ENCODE assay signal across 13 cellular contexts in the genomic region with DNA sequence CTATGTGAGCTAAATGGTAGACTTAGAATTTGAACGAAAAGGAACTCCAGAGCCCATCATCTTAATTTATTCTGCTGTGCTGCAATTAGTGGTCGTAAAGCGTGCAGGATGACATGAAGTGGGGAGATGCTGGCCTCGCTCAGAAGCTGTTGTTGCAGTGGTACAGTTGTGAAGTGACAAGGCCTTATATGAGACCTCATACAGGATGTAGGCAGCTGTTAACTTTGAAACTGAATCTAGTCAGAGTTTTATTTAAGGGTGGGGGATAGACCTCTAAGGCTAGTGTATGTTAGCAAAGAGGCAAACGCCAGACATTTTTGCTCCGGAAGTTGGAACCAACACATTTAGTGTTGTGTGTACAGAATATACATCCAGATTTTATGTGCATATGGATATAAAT. TPM values are rescaled to one million over a fixed set of nuclear protein-coding genes. Genes with fewer than 3 reads are reported as not detected.
DNase-seq lines count a peak whose midpoint lies in the region; ATAC-seq and TF ChIP-seq lines count a peak whose summit lies in the region.
"Had no signal": no experiment of that assay in that cellular context is flagged by ENCODE, and none has a peak within 500 bp of the region (broad histone marks: within the 10 kb centered on the region; RNA-seq: fewer than 3 reads in every experiment).

No MANE protein-coding gene starts in this region.

- TF ChIP-seq POLR2A in gastroesophageal sphincter (IDR thresholded peaks at IDR 0.05): no peak

- CTCF ChIA-PET in CD8-positive, alpha-beta memory T cell (lab: Charles Lee): interaction anchor here (0.6 to 6.1 kb wide), 9 partner anchors 9 to 497 kb away, joined by 3 to 100 read pairs (median 5); no protein-coding TSS in a partner anchor

- H3K4me1 Mint-ChIP-seq in CD8-positive, alpha-beta memory T cell: peaks cover 79 to 90% (median 86%) of the 10 kb centered on the region in 3 donors
- peaks cover 66% of the 10 kb centered on the region for H3K4me1 Mint-ChIP-seq in T-helper 17 cell

- no peak overlapping the region for H2AFZ ChIP-seq in smooth muscle cell (ENCODE audit: low read depth)

- H3F3A ChIP-seq in smooth muscle cell (ENCODE audit: low read depth): peaks cover 22% of the 10 kb centered on the region

- DNase-seq in CD8-positive, alpha-beta memory T cell: no peak
- no peak for DNase-seq in T-helper 17 cell
- DNase-seq in smooth muscle cell (lab: John Stamatoyannopoulos, UW; ENCODE audit: unreplicated experiment): no peak
- no peak for DNase-seq in kidney tubule cell (ENCODE audit: low spot score)
- DNase-seq in DMS 273 (lab: John Stamatoyannopoulos, UW; ENCODE audit: unreplicated experiment): no peak
- no peak for DNase-seq in NCI-H82 treated with DMSO at 0.1 percent for 48 hours (lab: John Stamatoyannopoulos, UW; ENCODE audit: unreplicated experiment)
- DNase-seq: activated CD4-positive, alpha-beta T cell treated with anti-CD3 and anti-CD28 coated beads, Interleukin-2, amount 10 ng/mL, durations not matched to agents 7 days and 5 days; activated gamma-delta T cell; NCI-H1436 treated with DMSO at 0.1 percent for 48 hours; NCI-H526 had no signal

- POLR2A ChIA-PET in CD8-positive, alpha-beta memory T cell (lab: Charles Lee): no interaction called here

- peak overlapping the region in 7 of 8 donors; percentile 12 to 88 (median 62) for H3K27ac Mint-ChIP-seq in CD8-positive, alpha-beta memory T cell
- peak overlapping the region; percentile 32 for H3K27ac Mint-ChIP-seq in T-helper 17 cell
- H3K27ac Mint-ChIP-seq: activated CD4-positive, alpha-beta T cell treated with anti-CD3 and anti-CD28 coated beads, Interleukin-2, amount 10 ng/mL, durations not matched to agents 7 days and 5 days had no signal

- H3K9ac ChIP-seq in smooth muscle cell (ENCODE audit: low read depth): no peak overlapping the region

- peaks cover 10% of the 10 kb centered on the region for H3K36me3 ChIP-seq in CD8-positive, alpha-beta memory T cell (ENCODE audit: insufficient read depth, low read length)
- peaks cover 0 to 18% of the 10 kb centered on the region in 2 donors for H3K36me3 ChIP-seq in gastroesophageal sphincter
- H3K36me3 ChIP-seq in smooth muscle cell (ENCODE audit: low read depth): peaks cover 4% of the 10 kb centered on the region

- TF ChIP-seq EP300 in gastroesophageal sphincter (IDR thresholded peaks at IDR 0.05): no peak

- H3K27ac ChIP-seq in CD8-positive, alpha-beta memory T cell (ENCODE audit: low read depth, low read length): no peak overlapping the region
- peak overlapping the region in 3 of 4 donors; percentile 47 to 100 (median 99) for H3K27ac ChIP-seq in gastroesophageal sphincter
- H3K27ac ChIP-seq in smooth muscle cell (ENCODE audit: low read depth): peak overlapping the region; percentile 40

- peaks cover 8 to 50% (median 22%) of the 10 kb centered on the region in 3 donors for H3K36me3 Mint-ChIP-seq in CD8-positive, alpha-beta memory T cell
- peaks cover 6% of the 10 kb centered on the region for H3K36me3 Mint-ChIP-seq in T-helper 17 cell (ENCODE audit: low read depth)

- no peak overlapping the region for H3K4me3 ChIP-seq in CD8-positive, alpha-beta memory T cell (ENCODE audit: low read length)
- H3K4me3 ChIP-seq in gastroesophageal sphincter (no peak overlapping the region), smooth muscle cell (no peak overlapping the region)
- H3K4me3 ChIP-seq: K562 had no signal

- peak overlapping the region; percentile 20 for H3K4me2 ChIP-seq in smooth muscle cell

- H3K27me3 ChIP-seq in CD8-positive, alpha-beta memory T cell (ENCODE audit: insufficient read depth, low read length, poor library complexity, severe bottlenecking): no peaks in the 10 kb centered on the region
- H3K27me3 ChIP-seq in gastroesophageal sphincter (no peaks in the 10 kb centered on the region), smooth muscle cell (ENCODE audit: low read depth) (no peaks in the 10 kb centered on the region)

- peaks cover 0 to 3% of the 10 kb centered on the region in 2 donors for H3K27me3 Mint-ChIP-seq in CD8-positive, alpha-beta memory T cell
- no peaks in the 10 kb centered on the region for H3K27me3 Mint-ChIP-seq in T-helper 17 cell
- H3K27me3 Mint-ChIP-seq: activated CD4-positive, alpha-beta T cell treated with anti-CD3 and anti-CD28 coated beads, Interleukin-2, amount 10 ng/mL, durations not matched to agents 7 days and 5 days had no signal

- ATAC-seq in T-helper 17 cell (no peak), gastroesophageal sphincter (no peak), HG03432 (IDR thresholded peaks at IDR 0.05; ENCODE audit: unreplicated experiment) (no peak)
- ATAC-seq: K562 had no signal

- peaks cover 80% of the 10 kb centered on the region for H3K4me1 ChIP-seq in CD8-positive, alpha-beta memory T cell (ENCODE audit: insufficient read depth, low read length)
- H3K4me1 ChIP-seq in gastroesophageal sphincter: peaks cover 40 to 100% (median 61%) of the 10 kb centered on the region in 3 donors
- H3K4me1 ChIP-seq in smooth muscle cell (ENCODE audit: low read depth): peaks cover 42% of the 10 kb centered on the region

- no peaks in the 10 kb centered on the region for H3K9me3 ChIP-seq in CD8-positive, alpha-beta memory T cell (ENCODE audit: low read length)
- H3K9me3 ChIP-seq in T-helper 17 cell (ENCODE audit: control insufficient read depth, low read length, poor library complexity, severe bottlenecking) (no peaks in the 10 kb centered on the region), gastroesophageal sphincter (no peaks in the 10 kb centered on the region), smooth muscle cell (replicated peaks; ENCODE audit: low read depth) (no peaks in the 10 kb centered on the region)

- 50 to 72% methylated on average over 6 of the region's 6 CpGs for WGBS in gastroesophageal sphincter (ENCODE audit: low coverage in 1 of 2), 2 donors
- 78% methylated on average over 6 of the region's 6 CpGs for WGBS in smooth muscle cell (ENCODE audit: low lambda C conversion rate)

- no peaks in the 10 kb centered on the region for H3K9me3 Mint-ChIP-seq in CD8-positive, alpha-beta memory T cell
- H3K9me3 Mint-ChIP-seq: activated CD4-positive, alpha-beta T cell treated with anti-CD3 and anti-CD28 coated beads, Interleukin-2, amount 10 ng/mL, durations not matched to agents 7 days and 5 days had no signal

- peak overlapping the region in 6 of 7 donors; percentile 13 to 62 (median 41) for H3K4me3 Mint-ChIP-seq in CD8-positive, alpha-beta memory T cell
- H3K4me3 Mint-ChIP-seq in T-helper 17 cell: no peak overlapping the region
- H3K4me3 Mint-ChIP-seq: activated CD4-positive, alpha-beta T cell treated with anti-CD3 and anti-CD28 coated beads, Interleukin-2, amount 10 ng/mL, durations not matched to agents 7 days and 5 days had no signal

- H4K20me1 ChIP-seq in smooth muscle cell (ENCODE audit: low read depth): peaks cover 100% of the 10 kb centered on the region

- no peak for TF ChIP-seq CTCF in gastroesophageal sphincter (IDR thresholded peaks at IDR 0.05)
- no peak for TF ChIP-seq CTCF in smooth muscle cell (IDR thresholded peaks at IDR 0.05; ENCODE audit: borderline replicate concordance, insufficient read depth, poor library complexity, severe bottlenecking)

- H3K79me2 ChIP-seq in smooth muscle cell (ENCODE audit: low read depth): peaks cover 82% of the 10 kb centered on the region

RNA-seq across cellular contexts. Expression of a gene that starts 13.5 kb away (rescaled TPM):
- 10 to 100 TPM; 15.2 to 17.1 TPM for total RNA-seq in CD8-positive, alpha-beta memory T cell
- polyA plus RNA-seq in CD8-positive, alpha-beta memory T cell: 72.9 TPM
- total RNA-seq in T-helper 17 cell: 10 to 100 TPM; 91.7 to 95.2 TPM
- total RNA-seq in gastroesophageal sphincter: 10 to 100 TPM; 40.0 to 55.5 (median 43.5) TPM
- total RNA-seq in smooth muscle cell: 31.0 and 37.5 TPM in 2 replicates
- polyA plus RNA-seq in smooth muscle cell: 25.9 and 26.0 TPM in 2 replicates
